Comparison of ENCODE assay signal across 8 cellular contexts in genomic region chr13:98569494-98570351, GRCh38. TPM values are rescaled to one million over a fixed set of nuclear protein-coding genes. Genes with fewer than 3 reads are reported as not detected.
A peak's percentile ranks its signal among the peaks of the same experiment; 100 is the strongest.
DNase-seq lines count a peak whose midpoint lies in the region; ATAC-seq, FAIRE-seq and TF ChIP-seq lines count a peak whose summit lies in the region.
"Not testable (repeated sequence)": the region's sequence is repeated elsewhere in the genome, so short reads cannot be mapped to it uniquely, and the experiment has no call there.

No MANE protein-coding gene starts in this region.

- H3K4ac ChIP-seq in IMR-90 (ENCODE audit: low read depth, low read length) = not testable (repeated sequence)

- not testable (repeated sequence) for H4K91ac ChIP-seq in IMR-90 (ENCODE audit: insufficient read depth, low read depth, low read length)

- in situ Hi-C loops in IMR-90 (cut with MboI; ENCODE audit: low sequenced_read_pairs) = not testable (repeated sequence)

- not testable (repeated sequence) for TF ChIP-seq CTCF in IMR-90 (conservative IDR thresholded peaks at IDR 0.05; ENCODE audit: low read depth, low read length); colonic mucosa (IDR thresholded peaks at IDR 0.05); nephron progenitor cell (IDR thresholded peaks at IDR 0.05); suprapubic skin (IDR thresholded peaks at IDR 0.05)

- DNase-seq in CD4-positive, alpha-beta memory T cell; activated T-cell treated with anti-CD3 and anti-CD28 coated beads, Interleukin-2, amount 50 U/mL, for 24 hours; nephron progenitor cell; suprapubic skin (ENCODE audit: low spot score in 2 of 2): not testable (repeated sequence)
- peak; percentile 83 for DNase-seq in IMR-90
- peak; percentile 76 for DNase-seq in RCC 7860 (ENCODE audit: low spot score)
- DNase-seq in colonic mucosa = peak; percentile 73
- DNase-seq in iris pigment epithelial cell (ENCODE audit: low read depth) = peak; percentile 97

- H2BK120ac ChIP-seq in IMR-90 (ENCODE audit: low read depth, low read length) = not testable (repeated sequence)

- not testable (repeated sequence) for H3K9ac ChIP-seq in IMR-90 (ENCODE audit: low read depth, low read length)
- peak overlapping the region in 1 of 2 donors; percentile 27 for H3K9ac ChIP-seq in colonic mucosa (ENCODE audit: low read depth in 2 of 2, low read length in 2 of 2)

- H3K9me3 ChIP-seq in CD4-positive, alpha-beta memory T cell (ENCODE audit: control insufficient read depth in 1 of 2, low read length in 2 of 2); IMR-90 (ENCODE audit: control insufficient read depth, insufficient read depth, low read length); colonic mucosa; suprapubic skin: not testable (repeated sequence)

- CTCF ChIA-PET in CD4-positive, alpha-beta memory T cell (lab: Charles Lee; ENCODE audit: partially characterized antibody) = interaction anchor here (0.6 to 1.3 kb wide), 4 partner anchors 84 to 115 kb away, joined by 3 to 5 read pairs (median 3); no protein-coding TSS in a partner anchor
- CTCF ChIA-PET in IMR-90 (lab: Yijun Ruan, JAX) = not testable (repeated sequence)

- H2AK5ac ChIP-seq in IMR-90 (ENCODE audit: low read depth, low read length) = not testable (repeated sequence)

- 85% methylated on average over 5 of the region's 17 CpGs; no CpG with 5 or more reads in 1 of the 2 experiments for WGBS in IMR-90 (ENCODE audit: extremely low coverage in 2 of 2, insufficient read length in 1 of 2), 2 experiments
- 76% methylated on average over 17 of the region's 17 CpGs for WGBS in suprapubic skin

- POLR2A ChIA-PET in CD4-positive, alpha-beta memory T cell (lab: Charles Lee; ENCODE audit: partially characterized antibody) = interaction anchor here (1.1 to 4.3 kb wide), 7 partner anchors 9 to 125 kb away, joined by 3 to 27 read pairs (median 3); no protein-coding TSS in a partner anchor
- POLR2A ChIA-PET in IMR-90 (lab: Charles Lee; ENCODE audit: unreplicated experiment) = not testable (repeated sequence)

- H3K4me1 ChIP-seq in CD4-positive, alpha-beta memory T cell (ENCODE audit: insufficient read depth, low read length) = peaks cover 100% of the 10 kb centered on the region
- H3K4me1 ChIP-seq in IMR-90 (ENCODE audit: control insufficient read depth, insufficient read depth, low read length) = peaks cover 26% of the 10 kb centered on the region
- peaks cover 35% of the 10 kb centered on the region for H3K4me1 ChIP-seq in colonic mucosa
- H3K4me1 ChIP-seq in suprapubic skin = peaks cover 93% of the 10 kb centered on the region

- H2AFZ ChIP-seq in IMR-90 (replicated peaks; ENCODE audit: low read length, poor library complexity) = not testable (repeated sequence)

- H3K23ac ChIP-seq in IMR-90 (ENCODE audit: low read depth, low read length) = not testable (repeated sequence)

- not testable (repeated sequence) for H4K8ac ChIP-seq in IMR-90 (ENCODE audit: low read depth in 2 of 2, low read length in 2 of 2)

- peaks cover 94% of the 10 kb centered on the region for H4K20me1 ChIP-seq in IMR-90 (ENCODE audit: insufficient read depth, low read length)

- not testable (repeated sequence) for H2BK20ac ChIP-seq in IMR-90 (ENCODE audit: low read depth, low read length)

- not testable (repeated sequence) for H3K56ac ChIP-seq in IMR-90 (ENCODE audit: extremely low read depth, insufficient read depth, low read length)

- H2BK5ac ChIP-seq in IMR-90 (ENCODE audit: low read depth, low read length, poor library complexity, severe bottlenecking) = not testable (repeated sequence)

- H3K4me3 Mint-ChIP-seq in CD4-positive, alpha-beta memory T cell = peak overlapping the region; percentile 86 to 97 (median 94)
- peak overlapping the region; percentile 77 for H3K4me3 Mint-ChIP-seq in activated T-cell treated with anti-CD3 and anti-CD28 coated beads, Interleukin-2, amount 50 U/mL, for 24 hours
- H3K4me3 Mint-ChIP-seq in nephron progenitor cell = not testable (repeated sequence)

- H2BK15ac ChIP-seq in IMR-90 (ENCODE audit: low read depth, low read length) = not testable (repeated sequence)

- not testable (repeated sequence) for H3K27me3 ChIP-seq in CD4-positive, alpha-beta memory T cell (ENCODE audit: insufficient read depth, low read length); IMR-90 (ENCODE audit: control insufficient read depth, insufficient read depth, low read length); colonic mucosa; suprapubic skin

- peaks cover 25% of the 10 kb centered on the region for H3K9me1 ChIP-seq in IMR-90 (ENCODE audit: insufficient read depth, low read length)

- dilution Hi-C loops in IMR-90 (cut with HindIII; ENCODE audit: low sequenced_read_pairs, unreplicated experiment) = not testable (repeated sequence)

- 0 out of 2 replicates have a peak overlapping the region, but pooled peaks have one; percentile 6 for H3K4me2 ChIP-seq in IMR-90 (ENCODE audit: low read depth, low read length)

- not testable (repeated sequence) for H3K14ac ChIP-seq in IMR-90 (replicated peaks; ENCODE audit: low read depth, low read length)

- H3K27ac ChIP-seq in CD4-positive, alpha-beta memory T cell (ENCODE audit: low read depth, low read length) = peak overlapping the region; percentile 81
- not testable (repeated sequence) for H3K27ac ChIP-seq in IMR-90 (ENCODE audit: insufficient read depth, low read length)
- H3K27ac ChIP-seq in colonic mucosa (peak overlapping the region; percentile 76), suprapubic skin (peak overlapping the region; percentile 77)

- not testable (repeated sequence) for TF ChIP-seq EP300 in suprapubic skin (IDR thresholded peaks at IDR 0.05)

- peak overlapping the region in 1 of 2 donors; percentile 77 for H3K4me3 ChIP-seq in CD4-positive, alpha-beta memory T cell (ENCODE audit: low read length in 2 of 2)
- H3K4me3 ChIP-seq in IMR-90 (ENCODE audit: insufficient read depth, low read depth, low read length); colonic mucosa; suprapubic skin: not testable (repeated sequence)

- H3K27me3 Mint-ChIP-seq in CD4-positive, alpha-beta memory T cell; activated T-cell treated with anti-CD3 and anti-CD28 coated beads, Interleukin-2, amount 50 U/mL, for 24 hours; nephron progenitor cell (ENCODE audit: low read depth, poor library complexity): not testable (repeated sequence)

- H3K79me1 ChIP-seq in IMR-90 (ENCODE audit: low read depth in 1 of 2, low read length in 2 of 2) = peaks cover 5 to 79% of the 10 kb centered on the region in 2 experiments

- H4K5ac ChIP-seq in IMR-90 (ENCODE audit: low read depth, low read length) = not testable (repeated sequence)

- BruUV-seq in IMR-90 (replicated peaks; lab: Mats Ljungman, UMichigan) = not testable (repeated sequence)

- intact Hi-C loops in CD4-positive, alpha-beta memory T cell (cut with micrococcal nuclease) = loop anchor here (10.0 kb wide), 1 partner anchor 1135 kb away; the partner anchor contains the start of gene RAP2A
- intact Hi-C loops in IMR-90 (cut with micrococcal nuclease) = not testable (repeated sequence)
- intact Hi-C loops in colonic mucosa (cut with DNase I) = loop anchor here (5.0 to 10.0 kb wide), 3 partner anchors 65 to 87 kb away; no protein-coding TSS in a partner anchor

- peak overlapping the region; percentile 95 to 98 (median 98) for H3K27ac Mint-ChIP-seq in CD4-positive, alpha-beta memory T cell
- H3K27ac Mint-ChIP-seq in activated T-cell treated with anti-CD3 and anti-CD28 coated beads, Interleukin-2, amount 50 U/mL, for 24 hours = peak overlapping the region; percentile 93
- H3K27ac Mint-ChIP-seq in nephron progenitor cell = peak overlapping the region; percentile 57

- ATAC-seq in IMR-90 (ENCODE audit: low read depth) = peak; percentile 46

- peaks cover 73 to 100% (median 91%) of the 10 kb centered on the region in 4 donors for H3K4me1 Mint-ChIP-seq in CD4-positive, alpha-beta memory T cell
- peaks cover 94% of the 10 kb centered on the region for H3K4me1 Mint-ChIP-seq in activated T-cell treated with anti-CD3 and anti-CD28 coated beads, Interleukin-2, amount 50 U/mL, for 24 hours (ENCODE audit: low read depth)
- peaks cover 92% of the 10 kb centered on the region for H3K4me1 Mint-ChIP-seq in nephron progenitor cell

- FAIRE-seq in RCC 7860 (lab: Jason Lieb, UNC) = peak; percentile 72

- TF ChIP-seq POLR2A in IMR-90 (IDR thresholded peaks at IDR 0.05; ENCODE audit: low read depth, low read length); suprapubic skin (IDR thresholded peaks at IDR 0.05): not testable (repeated sequence)

- not testable (repeated sequence) for H3K36me3 ChIP-seq in CD4-positive, alpha-beta memory T cell (ENCODE audit: insufficient read depth, low read length); IMR-90 (ENCODE audit: control insufficient read depth, insufficient read depth, low read length); colonic mucosa; suprapubic skin

- H3K36me3 Mint-ChIP-seq in CD4-positive, alpha-beta memory T cell = peaks cover 0 to 14% of the 10 kb centered on the region in 2 donors
- peaks cover 80% of the 10 kb centered on the region for H3K36me3 Mint-ChIP-seq in activated T-cell treated with anti-CD3 and anti-CD28 coated beads, Interleukin-2, amount 50 U/mL, for 24 hours (ENCODE audit: low read depth)
- peaks cover 53% of the 10 kb centered on the region for H3K36me3 Mint-ChIP-seq in nephron progenitor cell (ENCODE audit: low read depth)

- H2AK9ac ChIP-seq in IMR-90 (replicated peaks; ENCODE audit: low read depth, low read length, poor library complexity) = not testable (repeated sequence)

- not testable (repeated sequence) for H3K18ac ChIP-seq in IMR-90 (ENCODE audit: low read depth, low read length)

- not testable (repeated sequence) for H3K9me3 Mint-ChIP-seq in CD4-positive, alpha-beta memory T cell; activated T-cell treated with anti-CD3 and anti-CD28 coated beads, Interleukin-2, amount 50 U/mL, for 24 hours
- peaks cover 29% of the 10 kb centered on the region for H3K9me3 Mint-ChIP-seq in nephron progenitor cell

- TF ChIP-seq RAD21 in IMR-90 (IDR thresholded peaks at IDR 0.05; ENCODE audit: low read length) = not testable (repeated sequence)

TF ChIP-seq in IMR-90, 13 proteins besides CTCF, POLR2A, EP300 and RAD21:
- TF ChIP-seq CEBPB (IDR thresholded peaks at IDR 0.05; ENCODE audit: low read depth, low read length) = peak; percentile 89
TF ChIP-seq in IMR-90: peak in this region for 1; not testable (repeated sequence) for 12.

RNA-seq across cellular contexts. Expression of gene STK24, which starts 7.2 kb away (rescaled TPM):
- 100 to 1,000 TPM; 146 to 147 TPM for total RNA-seq in CD4-positive, alpha-beta memory T cell
- 10 to 100 TPM; 24.2 to 89.4 TPM for polyA plus RNA-seq in CD4-positive, alpha-beta memory T cell
- total RNA-seq in IMR-90 (2012; rRNA removed) = 29.2 and 36.1 TPM in 2 replicates
- 26.8 and 43.4 TPM in 2 replicates for polyA plus RNA-seq in IMR-90 (2012; rRNA removed)
- polyA plus RNA-seq in IMR-90 (2012; cell fraction: cytosol; rRNA removed) = 18.4 and 23.4 TPM in 2 replicates
- 12.5 and 39.5 TPM in 2 replicates for polyA plus RNA-seq in IMR-90 (2012; cell fraction: nucleus; rRNA removed; ENCODE audit: low replicate concordance)
- total RNA-seq in colonic mucosa = 100 to 1,000 TPM; 160 to 206 TPM
- 100 to 1,000 TPM; 132 to 200 (median 176) TPM for total RNA-seq in suprapubic skin
